Comparison of ENCODE assay signal across 15 cellular contexts in genomic region chr16:82586130-82586529, GRCh38. TPM values are rescaled to one million over a fixed set of nuclear protein-coding genes. Genes with fewer than 3 reads are reported as not detected.
"Had no signal": no experiment of that assay in that cellular context is flagged by ENCODE, and none has a peak within 500 bp of the region (broad histone marks: within the 10 kb centered on the region; RNA-seq: fewer than 3 reads in every experiment).

No MANE protein-coding gene starts in this region.

- H3K4me3 Mint-ChIP-seq: dendritic cell treated with granulocyte-macrophage colony-stimulating factor and Interleukin-4, amounts not matched to agents 40 ng/mL and 50 ng/mL, for 4 days; effector memory CD8-positive, alpha-beta T cell; naive thymus-derived CD4-positive, alpha-beta T cell; nephron progenitor cell; type B pancreatic cell had no signal

- H3K27ac ChIP-seq: esophagus squamous epithelium, sigmoid colon, skin epidermis, suprapubic skin, thyroid gland had no signal

- H3K9me3 ChIP-seq: esophagus squamous epithelium, right atrium auricular region, sigmoid colon, suprapubic skin, thyroid gland had no signal

- H3K27me3 Mint-ChIP-seq: dendritic cell treated with granulocyte-macrophage colony-stimulating factor and Interleukin-4, amounts not matched to agents 40 ng/mL and 50 ng/mL, for 4 days had no signal

- H3K4me1 Mint-ChIP-seq: naive thymus-derived CD4-positive, alpha-beta T cell; nephron progenitor cell had no signal

- ATAC-seq: effector memory CD8-positive, alpha-beta T cell; naive thymus-derived CD4-positive, alpha-beta T cell had no signal

- DNase-seq: effector memory CD8-positive, alpha-beta T cell; esophagus squamous epithelium; naive thymus-derived CD4-positive, alpha-beta T cell; nephron progenitor cell; posterior cingulate gyrus; sigmoid colon; stimulated activated CD4-positive, alpha-beta T cell treated with anti-CD3 and anti-CD28 coated beads, Interleukin-12 subunit alpha, Interleukin-12 subunit beta, amount 100 ng/mL, for 4 hours; stimulated activated naive CD4-positive, alpha-beta T cell treated with Interleukin-2 at 50 U/mL for 16 hours; thyroid gland had no signal

- H3K4me3 ChIP-seq: esophagus squamous epithelium, right atrium auricular region, sigmoid colon, skin epidermis, suprapubic skin, thyroid gland had no signal

- FAIRE-seq: urothelium cell line had no signal

- H3K27ac Mint-ChIP-seq: dendritic cell treated with granulocyte-macrophage colony-stimulating factor and Interleukin-4, amounts not matched to agents 40 ng/mL and 50 ng/mL, for 4 days; effector memory CD8-positive, alpha-beta T cell; naive thymus-derived CD4-positive, alpha-beta T cell; nephron progenitor cell; type B pancreatic cell had no signal

- H3K9me3 Mint-ChIP-seq: dendritic cell treated with granulocyte-macrophage colony-stimulating factor and Interleukin-4, amounts not matched to agents 40 ng/mL and 50 ng/mL, for 4 days; effector memory CD8-positive, alpha-beta T cell; nephron progenitor cell; type B pancreatic cell had no signal

- H3K36me3 Mint-ChIP-seq: naive thymus-derived CD4-positive, alpha-beta T cell; type B pancreatic cell had no signal

- H3K4me1 ChIP-seq: esophagus squamous epithelium, right atrium auricular region, sigmoid colon, suprapubic skin, thyroid gland had no signal

- H3K27me3 ChIP-seq: right atrium auricular region, sigmoid colon, suprapubic skin, thyroid gland had no signal

- H3K36me3 ChIP-seq: esophagus squamous epithelium, right atrium auricular region, sigmoid colon, suprapubic skin, thyroid gland had no signal

RNA-seq across cellular contexts. Expression of gene CDH13, which starts 40.6 kb away (rescaled TPM):
- total RNA-seq: naive thymus-derived CD4-positive, alpha-beta T cell had no signal
- polyA plus RNA-seq: naive thymus-derived CD4-positive, alpha-beta T cell had no signal
